In genomic region chr22:27952091-27952490, GRCh38 we compare ENCODE assay signal across 14 cellular contexts. TPM values are rescaled to one million over a fixed set of nuclear protein-coding genes. Genes with fewer than 3 reads are reported as not detected.
A peak's percentile ranks its signal among the peaks of the same experiment; 100 is the strongest.
DNase-seq lines count a peak whose midpoint lies in the region; ATAC-seq and TF ChIP-seq lines count a peak whose summit lies in the region.
"Had no signal": no experiment of that assay in that cellular context is flagged by ENCODE, and none has a peak within 500 bp of the region (broad histone marks: within the 10 kb centered on the region; RNA-seq: fewer than 3 reads in every experiment).

No MANE protein-coding gene starts in this region.

- H3K4ac ChIP-seq in mesenchymal stem cell (ENCODE audit: low read depth in 1 of 2, low read length in 2 of 2), result no peak overlapping the region

- no peaks in the 10 kb centered on the region for H3K36me3 ChIP-seq in mesenchymal stem cell (ENCODE audit: control insufficient read depth in 1 of 2, insufficient read depth in 2 of 2, low read depth in 1 of 2, low read length in 2 of 2)
- no peaks in the 10 kb centered on the region for H3K36me3 ChIP-seq in mucosa of descending colon (ENCODE audit: low read depth)
- H3K36me3 ChIP-seq: vagina had no signal

- no peak overlapping the region for H3K4me2 ChIP-seq in mesenchymal stem cell (ENCODE audit: low read length, poor library complexity, severe bottlenecking)

- H2BK5ac ChIP-seq in mesenchymal stem cell (ENCODE audit: low read depth, low read length, poor library complexity, severe bottlenecking), result no peak overlapping the region

- no peak overlapping the region for H4K8ac ChIP-seq in mesenchymal stem cell (ENCODE audit: low read length)

- 93% methylated on average over 1 of the region's 3 CpGs for WGBS in mesenchymal stem cell

- H3K9me3 Mint-ChIP-seq in activated naive CD8-positive, alpha-beta T cell treated with anti-CD3 and anti-CD28 coated beads for 36 hours, result no peaks in the 10 kb centered on the region
- H3K9me3 Mint-ChIP-seq: IgD-negative memory B cell, neural crest cell had no signal

- no peak overlapping the region for H2BK120ac ChIP-seq in mesenchymal stem cell (ENCODE audit: low read depth, low read length)

- no peaks in the 10 kb centered on the region for H3K4me1 Mint-ChIP-seq in activated naive CD8-positive, alpha-beta T cell treated with anti-CD3 and anti-CD28 coated beads for 36 hours
- H3K4me1 Mint-ChIP-seq: IgD-negative memory B cell had no signal

- H3K27me3 ChIP-seq in AG04450 (ENCODE audit: control insufficient read depth, insufficient read depth, low read length) (no peaks in the 10 kb centered on the region), mesenchymal stem cell (ENCODE audit: control insufficient read depth in 1 of 2, insufficient read depth in 1 of 2, low read length in 2 of 2) (no peaks in the 10 kb centered on the region)
- H3K27me3 ChIP-seq: vagina had no signal

- peak; percentile 30 for DNase-seq in AG04450 (ENCODE audit: low read depth, low spot score)
- DNase-seq in OCI-M1 (lab: John Stamatoyannopoulos, UW), result peak; percentile 44
- peak; percentile 35 to 85 for DNase-seq in dermis microvascular lymphatic vessel endothelial cell (ENCODE audit: low read depth in 2 of 2)
- DNase-seq in mesenchymal stem cell, result peak; percentile 60
- no peak for DNase-seq in activated naive CD8-positive, alpha-beta T cell treated with anti-CD3 and anti-CD28 coated beads for 36 hours
- no peak for DNase-seq in mucosa of descending colon
- DNase-seq in stimulated activated CD4-positive, alpha-beta T cell treated with anti-CD3 and anti-CD28 coated beads, Interleukin-4, amount 100 ng/mL, for 24 hours, result no peak
- DNase-seq in T-helper 9 cell, result no peak
- DNase-seq: central memory CD4-positive, alpha-beta T cell; NCI-H187 treated with DMSO at 0.1 percent for 48 hours had no signal

- CTCF ChIA-PET in AG04450 (lab: Charles Lee), result no interaction called here

- ATAC-seq in mucosa of descending colon, result no peak
- ATAC-seq: esophagus mucosa had no signal

- peak overlapping the region in 1 of 2 experiments; percentile 43 for H3K18ac ChIP-seq in mesenchymal stem cell (ENCODE audit: low read depth in 1 of 2, low read length in 2 of 2)

- peaks cover 7% of the 10 kb centered on the region for H3K36me3 Mint-ChIP-seq in activated naive CD8-positive, alpha-beta T cell treated with anti-CD3 and anti-CD28 coated beads for 36 hours
- H3K36me3 Mint-ChIP-seq: IgD-negative memory B cell had no signal

- H2BK12ac ChIP-seq in mesenchymal stem cell (ENCODE audit: low read length in 2 of 2), result no peak overlapping the region

- no peaks in the 10 kb centered on the region for H3K27me3 Mint-ChIP-seq in activated naive CD8-positive, alpha-beta T cell treated with anti-CD3 and anti-CD28 coated beads for 36 hours
- H3K27me3 Mint-ChIP-seq: IgD-negative memory B cell had no signal

- no peak overlapping the region for H2AFZ ChIP-seq in mesenchymal stem cell (ENCODE audit: low read depth, low read length)

- H3K79me1 ChIP-seq in mesenchymal stem cell (replicated peaks; ENCODE audit: low read length, poor library complexity, severe bottlenecking), result no peaks in the 10 kb centered on the region

- H3K9ac ChIP-seq in mesenchymal stem cell (ENCODE audit: low read length), result no peak overlapping the region

- no peak overlapping the region for H3K14ac ChIP-seq in mesenchymal stem cell (ENCODE audit: low read length in 2 of 2)

- no peak overlapping the region for H3K27ac Mint-ChIP-seq in activated naive CD8-positive, alpha-beta T cell treated with anti-CD3 and anti-CD28 coated beads for 36 hours
- H3K27ac Mint-ChIP-seq: IgD-negative memory B cell had no signal

- POLR2A ChIA-PET in AG04450 (lab: Yijun Ruan, JAX), result no interaction called here

- no peak overlapping the region for H4K91ac ChIP-seq in mesenchymal stem cell (ENCODE audit: low read length)

- TF ChIP-seq CTCF in AG04450 (IDR thresholded peaks at IDR 0.05; ENCODE audit: low read depth, low read length) (no peak), mucosa of descending colon (IDR thresholded peaks at IDR 0.05) (no peak)

- intact Hi-C loops in mucosa of descending colon (cut with DNase I, micrococcal nuclease), result no loop called here

- H2BK15ac ChIP-seq in mesenchymal stem cell (ENCODE audit: low read depth, poor library complexity, severe bottlenecking), result no peak overlapping the region

- H3K27ac ChIP-seq in AG04450 (ENCODE audit: low read depth, low read length), result no peak overlapping the region
- no peak overlapping the region for H3K27ac ChIP-seq in mesenchymal stem cell (ENCODE audit: low read length, poor library complexity, severe bottlenecking)
- H3K27ac ChIP-seq: vagina had no signal

- H3K4me3 Mint-ChIP-seq in activated naive CD8-positive, alpha-beta T cell treated with anti-CD3 and anti-CD28 coated beads for 36 hours, result no peak overlapping the region
- H3K4me3 Mint-ChIP-seq: IgD-negative memory B cell, neural crest cell had no signal

- H3K4me1 ChIP-seq in mesenchymal stem cell (ENCODE audit: control insufficient read depth, insufficient read depth, low read depth, low read length) (peaks cover 2% of the 10 kb centered on the region), mucosa of descending colon (ENCODE audit: low read depth) (no peaks in the 10 kb centered on the region)

- H3K4me3 ChIP-seq in AG04450 (ENCODE audit: low read depth, low read length), result no peak overlapping the region
- no peak overlapping the region for H3K4me3 ChIP-seq in mesenchymal stem cell (ENCODE audit: insufficient read depth in 1 of 2, low read depth in 1 of 2, low read length in 2 of 2)
- no peak overlapping the region for H3K4me3 ChIP-seq in mucosa of descending colon
- H3K4me3 ChIP-seq: vagina had no signal

- H3K9me3 ChIP-seq in AG04450 (ENCODE audit: control insufficient read depth, insufficient read depth, low read length), result no peaks in the 10 kb centered on the region
- no peaks in the 10 kb centered on the region for H3K9me3 ChIP-seq in mesenchymal stem cell (ENCODE audit: control insufficient read depth, low read length)
- H3K9me3 ChIP-seq in mucosa of descending colon, result no peaks in the 10 kb centered on the region
- H3K9me3 ChIP-seq: vagina had no signal

- H2AK5ac ChIP-seq in mesenchymal stem cell (ENCODE audit: low read length, severe bottlenecking), result no peak overlapping the region

- H3K23ac ChIP-seq in mesenchymal stem cell (ENCODE audit: low read length in 2 of 2), result no peak overlapping the region

RNA-seq across cellular contexts. Expression of gene PITPNB, which starts 33.0 kb away (rescaled TPM):
- 103 and 119 TPM in 2 replicates for polyA plus RNA-seq in AG04450 (2011; rRNA removed)
- polyA minus RNA-seq in AG04450 (2011; rRNA and poly(A)+ RNA removed), result 89.6 and 111 TPM in 2 replicates
- total RNA-seq in dermis microvascular lymphatic vessel endothelial cell (19.6 and 28.8 TPM in 2 replicates), mucosa of descending colon (100 to 1,000 TPM in 1 of 3 donors, 10 to 100 TPM in 2; 42.5 to 130 (median 47.4) TPM)
- polyA plus RNA-seq in mesenchymal stem cell (2013, experiment 1 of 2), result 48.3 TPM
- polyA plus RNA-seq in mesenchymal stem cell (2013, experiment 2 of 2), result 51.1 TPM
- 100 to 1,000 TPM; 109 to 124 TPM for total RNA-seq in activated naive CD8-positive, alpha-beta T cell treated with anti-CD3 and anti-CD28 coated beads for 36 hours

Comparison
In these comparisons a context has a peak if more than half of its experiments do, and no peak if none do; other contexts are left out.
1. DNase-seq: peak in AG04450 (single experiment), OCI-M1 (single experiment), dermis microvascular lymphatic vessel endothelial cell (2 of 2) and mesenchymal stem cell (single experiment); none in activated naive CD8-positive, alpha-beta T cell treated with anti-CD3 and anti-CD28 coated beads for 36 hours (single experiment), mucosa of descending colon (0 of 3), stimulated activated CD4-positive, alpha-beta T cell treated with anti-CD3 and anti-CD28 coated beads, Interleukin-4, amount 100 ng/mL, for 24 hours (single experiment) and T-helper 9 cell (single experiment).